In genomic region chr12:131850856-131851559, GRCh38 we compare ENCODE assay signal across 1 cellular context.
TF ChIP-seq lines count a peak whose summit lies in the region.

No MANE protein-coding gene starts in this region.

TF ChIP-seq in HepG2, 621 proteins besides CTCF, POLR2A, EP300 and RAD21 (continued from another document and continues in another):
- TF ChIP-seq USF2 (IDR thresholded peaks at IDR 0.05; ENCODE audit: low read depth, low read length) (no peak), USF2 (CRISPR knock-in tag; IDR thresholded peaks at IDR 0.05; ENCODE audit: borderline replicate concordance) (no peak), ZNF282 (IDR thresholded peaks at IDR 0.05; ENCODE audit: partially characterized antibody) (no peak), DNMT3B (CRISPR knock-in tag; conservative IDR thresholded peaks at IDR 0.05) (no peak), NR2F2 (IDR thresholded peaks at IDR 0.05; ENCODE audit: borderline replicate concordance, low read depth) (no peak), SNAI1 (CRISPR knock-in tag; IDR thresholded peaks at IDR 0.05; ENCODE audit: borderline replicate concordance) (no peak), RNF219 (CRISPR knock-in tag; IDR thresholded peaks at IDR 0.05) (no peak), CREB1 (IDR thresholded peaks at IDR 0.05) (no peak), CREB1 (CRISPR knock-in tag; IDR thresholded peaks at IDR 0.05) (no peak), SNAPC2 (CRISPR knock-in tag; IDR thresholded peaks at IDR 0.05) (no peak), MED1 (CRISPR knock-in tag; IDR thresholded peaks at IDR 0.05) (no peak), ZMYM3 (CRISPR knock-in tag; IDR thresholded peaks at IDR 0.05) (no peak), ZBTB40 (IDR thresholded peaks at IDR 0.05) (no peak), ZBTB40 (CRISPR knock-in tag; IDR thresholded peaks at IDR 0.05) (no peak), ZBTB14 (CRISPR knock-in tag; IDR thresholded peaks at IDR 0.05) (no peak), SRY (CRISPR knock-in tag; IDR thresholded peaks at IDR 0.05) (no peak), ZNF737 (CRISPR knock-in tag; IDR thresholded peaks at IDR 0.05; ENCODE audit: borderline replicate concordance) (no peak), ZNF318 (CRISPR knock-in tag; IDR thresholded peaks at IDR 0.05) (no peak), YEATS4 (CRISPR knock-in tag; IDR thresholded peaks at IDR 0.05; ENCODE audit: borderline replicate concordance) (no peak), FOSL2 (CRISPR knock-in tag; IDR thresholded peaks at IDR 0.05) (0 out of 2 replicates have a peak, but pooled peaks have one; percentile 18), IKZF4 (CRISPR knock-in tag; IDR thresholded peaks at IDR 0.05; ENCODE audit: borderline replicate concordance, low read depth, not compliant biosample characterization) (no peak), ZNF75D (CRISPR knock-in tag; IDR thresholded peaks at IDR 0.05; ENCODE audit: borderline replicate concordance) (no peak), ZNF569 (CRISPR knock-in tag; IDR thresholded peaks at IDR 0.05; ENCODE audit: borderline replicate concordance) (no peak), HDAC6 (IDR thresholded peaks at IDR 0.05; ENCODE audit: low read depth, low read length) (no peak), MZF1 (CRISPR knock-in tag; IDR thresholded peaks at IDR 0.05; ENCODE audit: borderline replicate concordance) (no peak), ZNF564 (CRISPR knock-in tag; IDR thresholded peaks at IDR 0.05) (no peak), ARNTL (CRISPR knock-in tag; IDR thresholded peaks at IDR 0.05) (no peak), NRL (CRISPR knock-in tag; IDR thresholded peaks at IDR 0.05; ENCODE audit: borderline replicate concordance) (no peak), CSRNP2 (CRISPR knock-in tag; conservative IDR thresholded peaks at IDR 0.05; ENCODE audit: low read depth) (no peak), KLF16 (CRISPR knock-in tag; IDR thresholded peaks at IDR 0.05) (0 out of 4 replicates have a peak, but pooled peaks of 1 of the 2 experiments have one; percentile 31), ISL2 (CRISPR knock-in tag; IDR thresholded peaks at IDR 0.05) (0 out of 2 replicates have a peak, but pooled peaks have one; percentile 26), NFE2L2 (IDR thresholded peaks at IDR 0.05; ENCODE audit: low read length) (no peak), THYN1 (CRISPR knock-in tag; IDR thresholded peaks at IDR 0.05; ENCODE audit: borderline replicate concordance, low read depth) (no peak)
